Comparison of ENCODE assay signal across 8 cellular contexts in genomic region chr22:20418211-20418788, GRCh38. TPM values are rescaled to one million over a fixed set of nuclear protein-coding genes. Genes with fewer than 3 reads are reported as not detected.
A peak's percentile ranks its signal among the peaks of the same experiment; 100 is the strongest.
DNase-seq lines count a peak whose midpoint lies in the region; ATAC-seq and TF ChIP-seq lines count a peak whose summit lies in the region.

No MANE protein-coding gene starts in this region.

- H4K20me1 ChIP-seq in OCI-LY7 (ENCODE audit: insufficient read depth, low read length) = no peaks in the 10 kb centered on the region

- peaks cover 0 to 11% (median 0%) of the 10 kb centered on the region in 4 donors for H3K27me3 ChIP-seq in esophagus squamous epithelium

- H3K27ac ChIP-seq in OCI-LY7 (ENCODE audit: low read depth, low read length, poor library complexity, severe bottlenecking) = no peak overlapping the region
- peak overlapping the region in 3 of 4 donors; percentile 39 to 62 (median 47) for H3K27ac ChIP-seq in esophagus squamous epithelium

- H3K27ac Mint-ChIP-seq in CD14-positive monocyte = no peak overlapping the region
- no peak overlapping the region for H3K27ac Mint-ChIP-seq in activated T-cell treated with anti-CD3 and anti-CD28 coated beads, Interleukin-2, amount 50 U/mL, for 24 hours

- H3K4me3 ChIP-seq in OCI-LY7 (ENCODE audit: low read depth, low read length, poor library complexity, severe bottlenecking) (peak overlapping the region; percentile 28), esophagus squamous epithelium (peak overlapping the region in 3 of 4 donors; percentile 32 to 63 (median 40))

- no TSS peak for BruUV-seq in OCI-LY7 (replicated peaks; lab: Mats Ljungman, UMichigan)

- TF ChIP-seq POLR2A in esophagus squamous epithelium (IDR thresholded peaks at IDR 0.05) = no peak

- CTCF ChIA-PET in OCI-LY7 (lab: Charles Lee; ENCODE audit: unreplicated experiment) = interaction anchor here (0.6 to 1.2 kb wide), 3 partner anchors 12 to 38 kb away, joined by 4 to 6 read pairs (median 4); no protein-coding TSS in a partner anchor

- peak overlapping the region; percentile 65 to 87 for H3K4me3 Mint-ChIP-seq in CD14-positive monocyte
- H3K4me3 Mint-ChIP-seq in activated T-cell treated with anti-CD3 and anti-CD28 coated beads, Interleukin-2, amount 50 U/mL, for 24 hours = peak overlapping the region; percentile 58

- peak; percentile 94 for TF ChIP-seq CTCF in CD14-positive monocyte (IDR thresholded peaks at IDR 0.05)
- peak; percentile 84 for TF ChIP-seq CTCF in OCI-LY7 (conservative IDR thresholded peaks at IDR 0.05; ENCODE audit: low read length)
- TF ChIP-seq CTCF in esophagus squamous epithelium (IDR thresholded peaks at IDR 0.05) = peak; percentile 74 to 91 (median 78)

- 4 to 37% methylated on average over 10 to 14 of the region's 42 CpGs for WGBS in esophagus squamous epithelium, 2 donors

- peak; percentile 47 for ATAC-seq in HG03280 (IDR thresholded peaks at IDR 0.05; ENCODE audit: unreplicated experiment)
- ATAC-seq in HG02973 (IDR thresholded peaks at IDR 0.05; ENCODE audit: unreplicated experiment) = no peak

- peaks cover 3% of the 10 kb centered on the region for H3K4me1 ChIP-seq in OCI-LY7 (ENCODE audit: insufficient read depth, low read length, poor library complexity, severe bottlenecking)
- peaks cover 4 to 20% (median 11%) of the 10 kb centered on the region in 3 donors for H3K4me1 ChIP-seq in esophagus squamous epithelium

- peaks cover 8% of the 10 kb centered on the region for H3K4me1 Mint-ChIP-seq in CD14-positive monocyte
- H3K4me1 Mint-ChIP-seq in activated T-cell treated with anti-CD3 and anti-CD28 coated beads, Interleukin-2, amount 50 U/mL, for 24 hours (ENCODE audit: low read depth) = peaks cover 3% of the 10 kb centered on the region

- H3K36me3 ChIP-seq in OCI-LY7 (ENCODE audit: insufficient read depth, low read length) (no peaks in the 10 kb centered on the region), esophagus squamous epithelium (no peaks in the 10 kb centered on the region)

- peak overlapping the region; percentile 81 for H3K4me2 ChIP-seq in OCI-LY7 (ENCODE audit: low read length)

- peaks cover 5 to 9% (median 8%) of the 10 kb centered on the region in 3 donors for H3K27me3 Mint-ChIP-seq in CD14-positive monocyte (ENCODE audit: low read depth in 3 of 3)
- H3K27me3 Mint-ChIP-seq in activated T-cell treated with anti-CD3 and anti-CD28 coated beads, Interleukin-2, amount 50 U/mL, for 24 hours = no peaks in the 10 kb centered on the region

- H3K79me2 ChIP-seq in OCI-LY7 (ENCODE audit: insufficient read depth, low read depth, low read length) = no peaks in the 10 kb centered on the region

- no peaks in the 10 kb centered on the region for H3K9me2 ChIP-seq in OCI-LY7 (ENCODE audit: insufficient read depth, low read length)

- POLR2A ChIA-PET in OCI-LY7 (lab: Charles Lee) = interaction anchor here (1.6 kb wide), 1 partner anchor 38 kb away, joined by 3 read pairs; no protein-coding TSS in a partner anchor

- no peaks in the 10 kb centered on the region for H3K9me3 Mint-ChIP-seq in CD14-positive monocyte
- H3K9me3 Mint-ChIP-seq in activated T-cell treated with anti-CD3 and anti-CD28 coated beads, Interleukin-2, amount 50 U/mL, for 24 hours = no peaks in the 10 kb centered on the region

- DNase-seq in CD14-positive monocyte (ENCODE audit: low spot score) = no peak
- DNase-seq in OCI-LY7 (ENCODE audit: low spot score) = peak; percentile 71
- DNase-seq in activated T-cell treated with anti-CD3 and anti-CD28 coated beads, Interleukin-2, amount 50 U/mL, for 24 hours = peak; percentile 83
- DNase-seq in esophagus squamous epithelium (lab: John Stamatoyannopoulos, UW) = no peak
- DNase-seq in myocyte (ENCODE audit: low read depth) = peak; percentile 82
- peak; percentile 36 to 56 for DNase-seq in stimulated activated CD8-positive, alpha-beta memory T cell treated with anti-CD3 and anti-CD28 coated beads, Interleukin-7, amount 100 ng/mL, for 4 hours (ENCODE audit: low read depth in 2 of 2)

- no peaks in the 10 kb centered on the region for H3K36me3 Mint-ChIP-seq in CD14-positive monocyte
- H3K36me3 Mint-ChIP-seq in activated T-cell treated with anti-CD3 and anti-CD28 coated beads, Interleukin-2, amount 50 U/mL, for 24 hours (ENCODE audit: low read depth) = no peaks in the 10 kb centered on the region

- intact Hi-C loops in CD14-positive monocyte (cut with micrococcal nuclease) (loop anchor here (1.0 to 2.0 kb wide), 3 partner anchors 38 to 79 kb away; no protein-coding TSS in a partner anchor), OCI-LY7 (cut with micrococcal nuclease; ENCODE audit: unreplicated experiment) (loop anchor here (1.0 to 5.0 kb wide), 4 partner anchors 38 to 279 kb away; no protein-coding TSS in a partner anchor), esophagus squamous epithelium (cut with DNase I) (loop anchor here (5.0 kb wide), 1 partner anchor 79 kb away; the partner anchor contains the start of gene KLHL22)

- H3K9me3 ChIP-seq in OCI-LY7 (ENCODE audit: low read length) (no peaks in the 10 kb centered on the region), esophagus squamous epithelium (no peaks in the 10 kb centered on the region)

- H2AFZ ChIP-seq in OCI-LY7 (ENCODE audit: low read length) = peak overlapping the region; percentile 62; the same call in 1 of the 2 replicates

RNA-seq across cellular contexts. Expression of gene SCARF2, which starts 19.3 kb away (rescaled TPM):
- polyA plus RNA-seq in CD14-positive monocyte = under 1 TPM in 1 of 2 donors, not detected in 1; 0.12 TPM
- total RNA-seq in OCI-LY7 (2014; rRNA removed; shearing (Covaris generic)) = 1.0 and 1.2 TPM in 2 replicates
- total RNA-seq in OCI-LY7 (2022) = 2.2 and 3.2 TPM in 2 replicates
- 1 to 10 TPM; 1.1 to 6.9 (median 2.4) TPM for total RNA-seq in esophagus squamous epithelium
- 4.8 and 7.9 TPM in 2 replicates for total RNA-seq in myocyte
- 18.1 TPM for polyA plus RNA-seq in myocyte (2012)

RNA-seq across cellular contexts. Expression of gene ZNF74, which starts 24.3 kb away (rescaled TPM):
- polyA plus RNA-seq in CD14-positive monocyte = 1 to 10 TPM; 1.9 TPM
- not detected in 2 replicates for total RNA-seq in OCI-LY7 (2014; rRNA removed; shearing (Covaris generic))
- total RNA-seq in OCI-LY7 (2022) = not detected in 2 replicates
- 10 to 100 TPM in 1 of 4 donors, 1 to 10 TPM in 3; 7.9 to 10.7 (median 9.2) TPM for total RNA-seq in esophagus squamous epithelium
- total RNA-seq in myocyte = 18.4 and 19.9 TPM in 2 replicates
- polyA plus RNA-seq in myocyte (2012) = 8.3 TPM

Comparison
In these comparisons a context has a peak if more than half of its experiments do, and no peak if none do; other contexts are left out.
1. DNase-seq: peak in OCI-LY7 (single experiment), activated T-cell treated with anti-CD3 and anti-CD28 coated beads, Interleukin-2, amount 50 U/mL, for 24 hours (single experiment), myocyte (single experiment) and stimulated activated CD8-positive, alpha-beta memory T cell treated with anti-CD3 and anti-CD28 coated beads, Interleukin-7, amount 100 ng/mL, for 4 hours (2 of 2); none in CD14-positive monocyte (single experiment) and esophagus squamous epithelium (single experiment).
2. RNA of gene ZNF74, which starts 24.3 kb away (total RNA-seq): 18.4 to 19.9 TPM in myocyte and 7.9 to 10.7 TPM in esophagus squamous epithelium; not detected in OCI-LY7; every median in the first group is over 4 times any median in the second.
3. Peak in every context shown above with its lines, with median percentiles within 50 percentile points of each other: CTCF ChIP-seq.